ENCODE assay signal across 30 cellular contexts in the genomic region with DNA sequence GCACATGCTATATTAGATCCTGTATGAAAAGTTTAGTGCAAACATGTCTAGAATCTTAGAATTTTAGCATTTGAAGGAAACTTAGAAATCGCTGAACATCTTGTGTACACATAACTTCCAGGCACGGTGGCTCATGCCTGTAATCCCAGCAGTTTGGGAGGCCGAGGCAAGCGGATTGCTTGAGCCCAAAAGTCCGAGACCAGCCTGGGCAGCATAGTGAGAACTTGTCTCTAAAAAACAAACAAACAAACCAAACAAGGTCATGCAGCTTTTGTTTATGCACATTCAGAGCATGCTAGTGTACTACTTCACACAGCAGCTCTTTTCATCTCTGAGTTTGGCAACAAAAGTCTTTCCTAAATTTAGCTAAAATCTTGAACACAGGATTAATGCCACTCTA. TPM values are rescaled to one million over a fixed set of nuclear protein-coding genes. Genes with fewer than 3 reads are reported as not detected.
"Had no signal": no experiment of that assay in that cellular context is flagged by ENCODE, and none has a peak within 500 bp of the region (broad histone marks: within the 10 kb centered on the region; RNA-seq: fewer than 3 reads in every experiment).

No MANE protein-coding gene starts in this region.

- ATAC-seq: effector memory CD8-positive, alpha-beta T cell; esophagus mucosa; foreskin keratinocyte; gastrocnemius medialis; gastroesophageal sphincter; heart left ventricle; heart right ventricle had no signal

- H3K36me3 ChIP-seq: colonic mucosa, esophagus muscularis mucosa, esophagus squamous epithelium, gastrocnemius medialis, gastroesophageal sphincter, heart left ventricle, heart right ventricle had no signal

- DNase-seq: colonic mucosa; cortex of kidney; dermis blood vessel endothelial cell; effector CD4-positive, alpha-beta T cell; effector CD8-positive, alpha-beta T cell; effector memory CD4-positive, alpha-beta T cell; effector memory CD8-positive, alpha-beta T cell; endodermal cell; erythroblast; esophagus squamous epithelium; foreskin fibroblast; foreskin keratinocyte; foreskin melanocyte; gastrocnemius medialis; glutamatergic neuron; head of caudate nucleus; heart left ventricle; heart right ventricle had no signal

- H3K4me1 ChIP-seq: colonic mucosa, esophagus muscularis mucosa, esophagus squamous epithelium, foreskin keratinocyte, gastrocnemius medialis, gastroesophageal sphincter, heart left ventricle, heart right ventricle had no signal

- H3K4me3 ChIP-seq: colonic mucosa, coronary artery, esophagus muscularis mucosa, esophagus squamous epithelium, gastrocnemius medialis, gastroesophageal sphincter, heart left ventricle, heart right ventricle, hepatocyte had no signal

- H3K9me3 ChIP-seq: colonic mucosa, esophagus muscularis mucosa, esophagus squamous epithelium, gastrocnemius medialis, gastroesophageal sphincter, heart left ventricle, heart right ventricle had no signal

- H3K27me3 ChIP-seq: colonic mucosa, esophagus muscularis mucosa, esophagus squamous epithelium, foreskin keratinocyte, gastrocnemius medialis, gastroesophageal sphincter, heart left ventricle, hepatocyte had no signal

- H3K27ac ChIP-seq: colonic mucosa, coronary artery, epithelial cell of prostate, esophagus muscularis mucosa, esophagus squamous epithelium, foreskin keratinocyte, gastrocnemius medialis, gastroesophageal sphincter, heart left ventricle, heart right ventricle, hepatocyte had no signal

RNA-seq across cellular contexts. Expression of a gene that starts 32.2 kb away (rescaled TPM):
- total RNA-seq: dermis blood vessel endothelial cell, dermis microvascular lymphatic vessel endothelial cell, endothelial cell of umbilical vein, epithelial cell of proximal tubule, esophagus mucosa, fibroblast of villous mesenchyme, foreskin keratinocyte had no signal
- polyA plus RNA-seq: endothelial cell of umbilical vein, esophagus, fibroblast of lung, foreskin keratinocyte, hepatocyte had no signal
